In the genomic region with DNA sequence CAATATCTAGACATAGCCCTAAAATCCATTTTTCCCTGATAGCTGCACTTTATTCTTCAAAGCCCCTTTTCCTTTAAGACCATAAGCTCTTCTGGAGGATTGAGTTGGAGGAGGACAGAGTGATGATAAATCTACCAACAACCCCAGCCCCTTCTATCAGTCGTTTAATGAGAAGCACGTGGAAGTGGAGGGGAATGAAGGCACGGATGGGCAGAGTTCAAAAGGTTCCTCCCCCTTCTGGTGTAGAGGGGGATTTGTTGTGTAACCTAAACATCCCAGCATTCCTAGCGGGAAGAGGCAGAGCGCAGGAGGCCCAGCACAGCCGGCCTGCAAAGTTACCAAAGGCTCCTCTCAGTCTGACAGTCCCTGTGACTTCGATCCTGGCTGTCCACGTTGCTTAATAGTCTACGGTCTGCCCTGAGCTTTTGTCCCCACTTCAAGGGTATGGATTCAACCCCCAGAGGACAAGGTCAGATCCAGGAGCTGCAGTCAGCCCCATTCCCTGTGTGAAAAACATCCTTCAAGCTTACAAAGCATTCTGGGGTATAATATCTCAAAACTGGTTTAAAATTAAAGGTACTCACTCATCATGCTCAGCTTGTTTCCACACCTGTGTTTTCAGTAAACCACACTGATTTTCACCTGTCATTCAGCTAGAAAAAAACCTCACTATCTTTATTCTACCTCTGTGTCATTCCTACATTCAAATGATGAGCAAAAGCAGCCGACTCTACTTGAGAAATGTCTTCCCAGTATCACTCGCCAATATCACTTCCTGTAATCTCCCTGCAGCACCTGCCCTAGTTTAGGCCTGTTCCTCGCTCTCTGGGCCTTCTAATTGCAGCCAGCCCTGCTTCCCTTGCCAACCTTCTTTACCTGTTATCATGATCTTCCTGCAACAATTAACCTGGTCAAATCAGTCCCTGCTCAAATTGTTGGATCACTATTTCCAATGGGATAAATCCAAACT, we compare ENCODE assay signal across 1 cellular context.
A peak's percentile ranks its signal among the peaks of the same experiment; 100 is the strongest.
TF ChIP-seq lines count a peak whose summit lies in the region.

No MANE protein-coding gene starts in this region.

TF ChIP-seq in HepG2, 621 proteins besides CTCF, POLR2A, EP300 and RAD21 (continued from another document and continues in another):
- TF ChIP-seq, protein P1, sequence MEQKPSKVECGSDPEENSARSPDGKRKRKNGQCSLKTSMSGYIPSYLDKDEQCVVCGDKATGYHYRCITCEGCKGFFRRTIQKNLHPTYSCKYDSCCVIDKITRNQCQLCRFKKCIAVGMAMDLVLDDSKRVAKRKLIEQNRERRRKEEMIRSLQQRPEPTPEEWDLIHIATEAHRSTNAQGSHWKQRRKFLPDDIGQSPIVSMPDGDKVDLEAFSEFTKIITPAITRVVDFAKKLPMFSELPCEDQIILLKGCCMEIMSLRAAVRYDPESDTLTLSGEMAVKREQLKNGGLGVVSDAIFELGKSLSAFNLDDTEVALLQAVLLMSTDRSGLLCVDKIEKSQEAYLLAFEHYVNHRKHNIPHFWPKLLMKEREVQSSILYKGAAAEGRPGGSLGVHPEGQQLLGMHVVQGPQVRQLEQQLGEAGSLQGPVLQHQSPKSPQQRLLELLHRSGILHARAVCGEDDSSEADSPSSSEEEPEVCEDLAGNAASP (CRISPR knock-in tag; IDR thresholded peaks at IDR 0.05; ENCODE audit: borderline replicate concordance): peak; percentile 84
- no peak for TF ChIP-seq ZNF839 (CRISPR knock-in tag; IDR thresholded peaks at IDR 0.05; ENCODE audit: borderline replicate concordance)
- peak; percentile 78; the same call in 1 of the 2 replicates for TF ChIP-seq NR2F2 (IDR thresholded peaks at IDR 0.05; ENCODE audit: borderline replicate concordance, low read depth)
- no peak for TF ChIP-seq SRY (CRISPR knock-in tag; IDR thresholded peaks at IDR 0.05)
- 0 out of 2 replicates have a peak, but pooled peaks have one; percentile 20 for TF ChIP-seq ARHGAP35 (CRISPR knock-in tag; IDR thresholded peaks at IDR 0.05; ENCODE audit: borderline replicate concordance)
- TF ChIP-seq AGO1 (IDR thresholded peaks at IDR 0.05; ENCODE audit: low read depth, low read length, poor library complexity, severe bottlenecking): no peak
- TF ChIP-seq, protein P2, sequence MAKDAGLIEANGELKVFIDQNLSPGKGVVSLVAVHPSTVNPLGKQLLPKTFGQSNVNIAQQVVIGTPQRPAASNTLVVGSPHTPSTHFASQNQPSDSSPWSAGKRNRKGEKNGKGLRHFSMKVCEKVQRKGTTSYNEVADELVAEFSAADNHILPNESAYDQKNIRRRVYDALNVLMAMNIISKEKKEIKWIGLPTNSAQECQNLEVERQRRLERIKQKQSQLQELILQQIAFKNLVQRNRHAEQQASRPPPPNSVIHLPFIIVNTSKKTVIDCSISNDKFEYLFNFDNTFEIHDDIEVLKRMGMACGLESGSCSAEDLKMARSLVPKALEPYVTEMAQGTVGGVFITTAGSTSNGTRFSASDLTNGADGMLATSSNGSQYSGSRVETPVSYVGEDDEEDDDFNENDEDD (CRISPR knock-in tag; IDR thresholded peaks at IDR 0.05; ENCODE audit: borderline replicate concordance): peak; percentile 89
- TF ChIP-seq CBFB (CRISPR knock-in tag; IDR thresholded peaks at IDR 0.05): peak; percentile 79; the same call in 1 of the 2 replicates
- TF ChIP-seq ZNF263 (CRISPR knock-in tag; IDR thresholded peaks at IDR 0.05): peak; percentile 48
- no peak for TF ChIP-seq SYNCRIP (IDR thresholded peaks at IDR 0.05; ENCODE audit: insufficient read depth, low read depth, low read length)
- TF ChIP-seq ZNF326 (CRISPR knock-in tag; IDR thresholded peaks at IDR 0.05; ENCODE audit: borderline replicate concordance): no peak
- TF ChIP-seq, protein P3, sequence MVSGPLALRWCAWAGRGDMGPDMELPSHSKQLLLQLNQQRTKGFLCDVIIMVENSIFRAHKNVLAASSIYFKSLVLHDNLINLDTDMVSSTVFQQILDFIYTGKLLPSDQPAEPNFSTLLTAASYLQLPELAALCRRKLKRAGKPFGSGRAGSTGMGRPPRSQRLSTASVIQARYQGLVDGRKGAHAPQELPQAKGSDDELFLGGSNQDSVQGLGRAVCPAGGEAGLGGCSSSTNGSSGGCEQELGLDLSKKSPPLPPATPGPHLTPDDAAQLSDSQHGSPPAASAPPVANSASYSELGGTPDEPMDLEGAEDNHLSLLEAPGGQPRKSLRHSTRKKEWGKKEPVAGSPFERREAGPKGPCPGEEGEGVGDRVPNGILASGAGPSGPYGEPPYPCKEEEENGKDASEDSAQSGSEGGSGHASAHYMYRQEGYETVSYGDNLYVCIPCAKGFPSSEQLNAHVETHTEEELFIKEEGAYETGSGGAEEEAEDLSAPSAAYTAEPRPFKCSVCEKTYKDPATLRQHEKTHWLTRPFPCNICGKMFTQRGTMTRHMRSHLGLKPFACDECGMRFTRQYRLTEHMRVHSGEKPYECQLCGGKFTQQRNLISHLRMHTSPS (CRISPR knock-in tag; IDR thresholded peaks at IDR 0.05; ENCODE audit: low read depth): peak; percentile 57; the same call in 1 of the 2 replicates
- TF ChIP-seq, protein P4, sequence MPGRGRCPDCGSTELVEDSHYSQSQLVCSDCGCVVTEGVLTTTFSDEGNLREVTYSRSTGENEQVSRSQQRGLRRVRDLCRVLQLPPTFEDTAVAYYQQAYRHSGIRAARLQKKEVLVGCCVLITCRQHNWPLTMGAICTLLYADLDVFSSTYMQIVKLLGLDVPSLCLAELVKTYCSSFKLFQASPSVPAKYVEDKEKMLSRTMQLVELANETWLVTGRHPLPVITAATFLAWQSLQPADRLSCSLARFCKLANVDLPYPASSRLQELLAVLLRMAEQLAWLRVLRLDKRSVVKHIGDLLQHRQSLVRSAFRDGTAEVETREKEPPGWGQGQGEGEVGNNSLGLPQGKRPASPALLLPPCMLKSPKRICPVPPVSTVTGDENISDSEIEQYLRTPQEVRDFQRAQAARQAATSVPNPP (CRISPR knock-in tag; IDR thresholded peaks at IDR 0.05): peak; percentile 92
- TF ChIP-seq ZFP37 (CRISPR knock-in tag; IDR thresholded peaks at IDR 0.05; ENCODE audit: borderline replicate concordance): 0 out of 2 replicates have a peak, but pooled peaks have one; percentile 59
- 0 out of 2 replicates have a peak, but pooled peaks have one; percentile 12 for TF ChIP-seq ZNF34 (CRISPR knock-in tag; IDR thresholded peaks at IDR 0.05; ENCODE audit: borderline replicate concordance)
- TF ChIP-seq ZNF24 (IDR thresholded peaks at IDR 0.05): 0 out of 2 replicates have a peak, but pooled peaks have one; percentile 37
- TF ChIP-seq, protein P5, sequence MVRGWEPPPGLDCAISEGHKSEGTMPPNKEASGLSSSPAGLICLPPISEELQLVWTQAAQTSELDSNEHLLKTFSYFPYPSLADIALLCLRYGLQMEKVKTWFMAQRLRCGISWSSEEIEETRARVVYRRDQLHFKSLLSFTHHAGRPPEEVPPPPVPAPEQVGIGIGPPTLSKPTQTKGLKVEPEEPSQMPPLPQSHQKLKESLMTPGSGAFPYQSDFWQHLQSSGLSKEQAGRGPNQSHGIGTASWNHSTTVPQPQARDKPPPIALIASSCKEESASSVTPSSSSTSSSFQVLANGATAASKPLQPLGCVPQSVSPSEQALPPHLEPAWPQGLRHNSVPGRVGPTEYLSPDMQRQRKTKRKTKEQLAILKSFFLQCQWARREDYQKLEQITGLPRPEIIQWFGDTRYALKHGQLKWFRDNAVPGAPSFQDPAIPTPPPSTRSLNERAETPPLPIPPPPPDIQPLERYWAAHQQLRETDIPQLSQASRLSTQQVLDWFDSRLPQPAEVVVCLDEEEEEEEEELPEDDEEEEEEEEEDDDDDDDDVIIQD (CRISPR knock-in tag; IDR thresholded peaks at IDR 0.05; ENCODE audit: low read depth): peak; percentile 74; the same call in 1 of the 2 replicates
- TF ChIP-seq NCOA5 (CRISPR knock-in tag; IDR thresholded peaks at IDR 0.05): no peak
- peak; percentile 42; the same call in 1 of the 2 replicates for TF ChIP-seq NKX3-1 (CRISPR knock-in tag; IDR thresholded peaks at IDR 0.05)
- TF ChIP-seq ZNF724P (CRISPR knock-in tag; IDR thresholded peaks at IDR 0.05; ENCODE audit: borderline replicate concordance): peak; percentile 39; the same call in 1 of the 2 replicates
- no peak for TF ChIP-seq ZC3H4 (CRISPR knock-in tag; IDR thresholded peaks at IDR 0.05; ENCODE audit: borderline replicate concordance)
- no peak for TF ChIP-seq RELA (CRISPR knock-in tag; IDR thresholded peaks at IDR 0.05)
- TF ChIP-seq YEATS4 (CRISPR knock-in tag; IDR thresholded peaks at IDR 0.05; ENCODE audit: borderline replicate concordance): peak; percentile 74; the same call in 1 of the 2 replicates
- peak; percentile 86 for TF ChIP-seq SAP130 (CRISPR knock-in tag; IDR thresholded peaks at IDR 0.05; ENCODE audit: low read depth)
- TF ChIP-seq PHB2 (IDR thresholded peaks at IDR 0.05; ENCODE audit: partially characterized antibody): no peak
- TF ChIP-seq, protein P6, sequence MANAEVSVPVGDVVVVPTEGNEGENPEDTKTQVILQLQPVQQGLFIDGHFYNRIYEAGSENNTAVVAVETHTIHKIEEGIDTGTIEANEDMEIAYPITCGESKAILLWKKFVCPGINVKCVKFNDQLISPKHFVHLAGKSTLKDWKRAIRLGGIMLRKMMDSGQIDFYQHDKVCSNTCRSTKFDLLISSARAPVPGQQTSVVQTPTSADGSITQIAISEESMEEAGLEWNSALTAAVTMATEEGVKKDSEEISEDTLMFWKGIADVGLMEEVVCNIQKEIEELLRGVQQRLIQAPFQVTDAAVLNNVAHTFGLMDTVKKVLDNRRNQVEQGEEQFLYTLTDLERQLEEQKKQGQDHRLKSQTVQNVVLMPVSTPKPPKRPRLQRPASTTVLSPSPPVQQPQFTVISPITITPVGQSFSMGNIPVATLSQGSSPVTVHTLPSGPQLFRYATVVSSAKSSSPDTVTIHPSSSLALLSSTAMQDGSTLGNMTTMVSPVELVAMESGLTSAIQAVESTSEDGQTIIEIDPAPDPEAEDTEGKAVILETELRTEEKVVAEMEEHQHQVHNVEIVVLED (CRISPR knock-in tag; IDR thresholded peaks at IDR 0.05; ENCODE audit: borderline replicate concordance): peak; percentile 46; the same call in 1 of the 2 replicates
- TF ChIP-seq STAT5B (CRISPR knock-in tag; IDR thresholded peaks at IDR 0.05): no peak
- peak; percentile 79 for TF ChIP-seq REPIN1 (CRISPR knock-in tag; IDR thresholded peaks at IDR 0.05; ENCODE audit: borderline replicate concordance, low read depth)
- no peak for TF ChIP-seq NFIB (CRISPR knock-in tag; IDR thresholded peaks at IDR 0.05; ENCODE audit: borderline replicate concordance)
- TF ChIP-seq, protein P7, sequence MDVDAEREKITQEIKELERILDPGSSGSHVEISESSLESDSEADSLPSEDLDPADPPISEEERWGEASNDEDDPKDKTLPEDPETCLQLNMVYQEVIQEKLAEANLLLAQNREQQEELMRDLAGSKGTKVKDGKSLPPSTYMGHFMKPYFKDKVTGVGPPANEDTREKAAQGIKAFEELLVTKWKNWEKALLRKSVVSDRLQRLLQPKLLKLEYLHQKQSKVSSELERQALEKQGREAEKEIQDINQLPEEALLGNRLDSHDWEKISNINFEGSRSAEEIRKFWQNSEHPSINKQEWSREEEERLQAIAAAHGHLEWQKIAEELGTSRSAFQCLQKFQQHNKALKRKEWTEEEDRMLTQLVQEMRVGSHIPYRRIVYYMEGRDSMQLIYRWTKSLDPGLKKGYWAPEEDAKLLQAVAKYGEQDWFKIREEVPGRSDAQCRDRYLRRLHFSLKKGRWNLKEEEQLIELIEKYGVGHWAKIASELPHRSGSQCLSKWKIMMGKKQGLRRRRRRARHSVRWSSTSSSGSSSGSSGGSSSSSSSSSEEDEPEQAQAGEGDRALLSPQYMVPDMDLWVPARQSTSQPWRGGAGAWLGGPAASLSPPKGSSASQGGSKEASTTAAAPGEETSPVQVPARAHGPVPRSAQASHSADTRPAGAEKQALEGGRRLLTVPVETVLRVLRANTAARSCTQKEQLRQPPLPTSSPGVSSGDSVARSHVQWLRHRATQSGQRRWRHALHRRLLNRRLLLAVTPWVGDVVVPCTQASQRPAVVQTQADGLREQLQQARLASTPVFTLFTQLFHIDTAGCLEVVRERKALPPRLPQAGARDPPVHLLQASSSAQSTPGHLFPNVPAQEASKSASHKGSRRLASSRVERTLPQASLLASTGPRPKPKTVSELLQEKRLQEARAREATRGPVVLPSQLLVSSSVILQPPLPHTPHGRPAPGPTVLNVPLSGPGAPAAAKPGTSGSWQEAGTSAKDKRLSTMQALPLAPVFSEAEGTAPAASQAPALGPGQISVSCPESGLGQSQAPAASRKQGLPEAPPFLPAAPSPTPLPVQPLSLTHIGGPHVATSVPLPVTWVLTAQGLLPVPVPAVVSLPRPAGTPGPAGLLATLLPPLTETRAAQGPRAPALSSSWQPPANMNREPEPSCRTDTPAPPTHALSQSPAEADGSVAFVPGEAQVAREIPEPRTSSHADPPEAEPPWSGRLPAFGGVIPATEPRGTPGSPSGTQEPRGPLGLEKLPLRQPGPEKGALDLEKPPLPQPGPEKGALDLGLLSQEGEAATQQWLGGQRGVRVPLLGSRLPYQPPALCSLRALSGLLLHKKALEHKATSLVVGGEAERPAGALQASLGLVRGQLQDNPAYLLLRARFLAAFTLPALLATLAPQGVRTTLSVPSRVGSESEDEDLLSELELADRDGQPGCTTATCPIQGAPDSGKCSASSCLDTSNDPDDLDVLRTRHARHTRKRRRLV (CRISPR knock-in tag; IDR thresholded peaks at IDR 0.05): no peak
- TF ChIP-seq ZBTB20 (CRISPR knock-in tag; IDR thresholded peaks at IDR 0.05; ENCODE audit: borderline replicate concordance, low read depth): peak; percentile 31; the same call in 1 of the 2 replicates
- TF ChIP-seq, protein P8, sequence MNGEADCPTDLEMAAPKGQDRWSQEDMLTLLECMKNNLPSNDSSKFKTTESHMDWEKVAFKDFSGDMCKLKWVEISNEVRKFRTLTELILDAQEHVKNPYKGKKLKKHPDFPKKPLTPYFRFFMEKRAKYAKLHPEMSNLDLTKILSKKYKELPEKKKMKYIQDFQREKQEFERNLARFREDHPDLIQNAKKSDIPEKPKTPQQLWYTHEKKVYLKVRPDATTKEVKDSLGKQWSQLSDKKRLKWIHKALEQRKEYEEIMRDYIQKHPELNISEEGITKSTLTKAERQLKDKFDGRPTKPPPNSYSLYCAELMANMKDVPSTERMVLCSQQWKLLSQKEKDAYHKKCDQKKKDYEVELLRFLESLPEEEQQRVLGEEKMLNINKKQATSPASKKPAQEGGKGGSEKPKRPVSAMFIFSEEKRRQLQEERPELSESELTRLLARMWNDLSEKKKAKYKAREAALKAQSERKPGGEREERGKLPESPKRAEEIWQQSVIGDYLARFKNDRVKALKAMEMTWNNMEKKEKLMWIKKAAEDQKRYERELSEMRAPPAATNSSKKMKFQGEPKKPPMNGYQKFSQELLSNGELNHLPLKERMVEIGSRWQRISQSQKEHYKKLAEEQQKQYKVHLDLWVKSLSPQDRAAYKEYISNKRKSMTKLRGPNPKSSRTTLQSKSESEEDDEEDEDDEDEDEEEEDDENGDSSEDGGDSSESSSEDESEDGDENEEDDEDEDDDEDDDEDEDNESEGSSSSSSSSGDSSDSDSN (CRISPR knock-in tag; IDR thresholded peaks at IDR 0.05): peak; percentile 65
- TF ChIP-seq, protein P9, sequence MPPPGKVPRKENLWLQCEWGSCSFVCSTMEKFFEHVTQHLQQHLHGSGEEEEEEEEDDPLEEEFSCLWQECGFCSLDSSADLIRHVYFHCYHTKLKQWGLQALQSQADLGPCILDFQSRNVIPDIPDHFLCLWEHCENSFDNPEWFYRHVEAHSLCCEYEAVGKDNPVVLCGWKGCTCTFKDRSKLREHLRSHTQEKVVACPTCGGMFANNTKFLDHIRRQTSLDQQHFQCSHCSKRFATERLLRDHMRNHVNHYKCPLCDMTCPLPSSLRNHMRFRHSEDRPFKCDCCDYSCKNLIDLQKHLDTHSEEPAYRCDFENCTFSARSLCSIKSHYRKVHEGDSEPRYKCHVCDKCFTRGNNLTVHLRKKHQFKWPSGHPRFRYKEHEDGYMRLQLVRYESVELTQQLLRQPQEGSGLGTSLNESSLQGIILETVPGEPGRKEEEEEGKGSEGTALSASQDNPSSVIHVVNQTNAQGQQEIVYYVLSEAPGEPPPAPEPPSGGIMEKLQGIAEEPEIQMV (CRISPR knock-in tag; IDR thresholded peaks at IDR 0.05; ENCODE audit: low read depth): no peak
- peak; percentile 78; the same call in 1 of the 2 replicates for TF ChIP-seq ZNF510 (CRISPR knock-in tag; IDR thresholded peaks at IDR 0.05; ENCODE audit: low read depth)
- TF ChIP-seq SRF (IDR thresholded peaks at IDR 0.05; ENCODE audit: low read depth, low read length): no peak
